In the genomic region with DNA sequence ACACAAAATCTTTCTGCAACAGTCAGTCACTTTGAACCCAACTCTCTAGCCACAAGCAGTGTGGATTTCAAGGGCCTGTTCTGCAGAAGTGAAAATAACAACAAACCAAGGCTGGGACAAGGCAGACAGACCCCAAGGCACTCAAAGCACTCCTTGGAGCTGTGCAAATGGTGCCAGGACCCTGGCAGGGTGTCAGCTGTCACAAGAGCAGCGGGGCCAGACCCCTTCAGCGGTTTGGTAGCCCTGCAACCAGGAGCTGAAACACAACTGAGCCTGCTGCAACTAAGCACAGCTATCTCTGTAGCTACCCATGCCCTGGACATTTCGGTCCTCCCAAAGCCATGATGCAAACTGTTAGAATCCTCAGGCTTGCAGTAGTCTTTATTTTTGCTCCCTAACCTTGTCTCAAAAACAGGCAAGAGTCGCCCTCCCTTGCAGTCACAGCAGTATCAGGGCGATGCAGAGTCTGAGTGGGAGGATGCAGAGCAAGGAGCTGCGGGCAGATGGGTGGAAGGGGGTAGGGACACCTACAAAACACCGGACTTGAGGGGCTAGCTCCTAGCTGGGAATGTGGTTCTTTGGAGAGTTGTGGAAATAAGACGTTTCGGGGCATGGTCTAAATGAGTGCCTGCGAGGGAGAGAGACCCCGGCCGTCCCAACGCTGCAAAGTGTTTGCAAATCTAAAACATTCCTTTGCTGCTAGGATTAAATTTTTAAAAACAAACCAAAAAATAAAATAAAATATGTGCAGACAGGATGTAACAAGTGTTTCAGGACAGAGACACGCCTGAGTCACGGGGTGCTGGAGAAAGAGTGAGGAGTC, we compare ENCODE assay signal across 8 cellular contexts. TPM values are rescaled to one million over a fixed set of nuclear protein-coding genes. Genes with fewer than 3 reads are reported as not detected.
DNase-seq lines count a peak whose midpoint lies in the region; ATAC-seq lines count a peak whose summit lies in the region.

No MANE protein-coding gene starts in this region.

- POLR2A ChIA-PET in T-cell (lab: Charles Lee): no interaction called here

- no peaks in the 10 kb centered on the region for H3K36me3 Mint-ChIP-seq in T-cell

- H3K27me3 Mint-ChIP-seq in T-cell: peaks cover 72% of the 10 kb centered on the region in 2 donors

- intact Hi-C loops in posterior vena cava (cut with DNase I): loop anchor here (2.0 to 10.0 kb wide), 5 partner anchors 183 to 719 kb away; no protein-coding TSS in a partner anchor

- CTCF ChIA-PET in T-cell (lab: Charles Lee): interaction anchor here (0.6 to 4.8 kb wide), 4 partner anchors 10 to 1923 kb away, joined by 3 to 33 read pairs (median 10); no protein-coding TSS in a partner anchor

- no peaks in the 10 kb centered on the region for H3K9me3 Mint-ChIP-seq in T-cell

- H3K4me1 Mint-ChIP-seq in T-cell: peaks cover 18 to 27% (median 19%) of the 10 kb centered on the region in 3 donors

- H3K4me3 Mint-ChIP-seq in T-cell: peak overlapping the region; percentile 61 to 76 (median 68)

- ATAC-seq in T-cell (replicated peaks in 1 of 4) (peak in 2 of 4 experiments; percentile 15 to 24), HG03135 (IDR thresholded peaks at IDR 0.05; ENCODE audit: unreplicated experiment) (no peak)

- peak; percentile 41 for DNase-seq in GM03348 (ENCODE audit: low spot score)
- no peak for DNase-seq in T-cell
- DNase-seq in globus pallidus (ENCODE audit: low spot score): peak; percentile 66
- DNase-seq in putamen (ENCODE audit: low spot score): peak; percentile 52
- DNase-seq in posterior vena cava (ENCODE audit: low spot score): no peak
- DNase-seq in mucosa of gallbladder (ENCODE audit: low spot score): no peak
- no peak for DNase-seq in 8988T

- peak overlapping the region in 1 of 2 donors; percentile 17 for H3K27ac Mint-ChIP-seq in T-cell

RNA-seq across cellular contexts. Expression of a gene that starts 1.1 kb away (rescaled TPM):
- total RNA-seq in T-cell (under 1 TPM; 0.25 to 0.50 (median 0.30) TPM), posterior vena cava (10 to 100 TPM; 16.9 to 17.7 TPM), mucosa of gallbladder (11.4 TPM)

Comparison
In these comparisons a context has a peak if more than half of its experiments do, and no peak if none do; other contexts are left out.
1. DNase-seq: peak in GM03348 (single experiment), globus pallidus (single experiment) and putamen (single experiment); none in T-cell (0 of 34), posterior vena cava (single experiment), mucosa of gallbladder (single experiment) and 8988T (single experiment).